Comparison of ENCODE assay signal across 8 cellular contexts in the genomic region with DNA sequence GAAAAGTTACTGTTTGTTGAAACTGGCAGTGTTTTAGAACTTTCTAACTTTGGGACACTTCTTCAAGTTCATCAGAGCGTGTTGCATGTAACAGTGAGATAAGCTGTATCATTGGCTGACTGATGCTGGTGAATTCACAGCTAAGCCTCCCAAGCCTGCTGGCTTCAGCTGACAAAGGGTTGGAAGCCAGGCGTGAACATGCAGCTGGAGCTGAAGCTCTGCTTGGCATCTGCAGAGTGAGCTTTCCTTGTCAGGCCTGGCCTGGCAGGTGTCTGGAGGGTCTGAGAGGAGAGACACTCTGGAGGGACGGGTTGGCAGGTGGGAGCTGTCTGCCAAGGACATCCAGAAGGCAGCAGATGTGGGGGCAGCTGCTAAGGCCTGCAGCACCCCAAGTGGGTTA. TPM values are rescaled to one million over a fixed set of nuclear protein-coding genes. Genes with fewer than 3 reads are reported as not detected.
DNase-seq lines count a peak whose midpoint lies in the region; ATAC-seq, FAIRE-seq and TF ChIP-seq lines count a peak whose summit lies in the region.

No MANE protein-coding gene starts in this region.

- no peaks in the 10 kb centered on the region for H3K9me3 ChIP-seq in keratinocyte (ENCODE audit: control insufficient read depth, low read depth, low read length)

- H3K4me3 Mint-ChIP-seq in type B pancreatic cell = peak overlapping the region; percentile 60

- H3K4me1 ChIP-seq in keratinocyte (ENCODE audit: control insufficient read depth, extremely low read depth, insufficient read depth, low read length) = peaks cover 53% of the 10 kb centered on the region

- H3K4me2 ChIP-seq in keratinocyte (ENCODE audit: control insufficient read depth, extremely low read depth, insufficient read depth, low read depth, low read length) = peak overlapping the region; percentile 96

- H3K9me1 ChIP-seq in keratinocyte (ENCODE audit: control insufficient read depth, extremely low read depth, insufficient read depth, low read length) = no peaks in the 10 kb centered on the region

- DNase-seq in AG09309 (ENCODE audit: low read depth) (no peak), keratinocyte (ENCODE audit: low read depth, low spot score) (no peak), type B pancreatic cell (ENCODE audit: extremely low spot score, unreplicated experiment) (no peak), GM03348 (ENCODE audit: low spot score) (no peak), inferior parietal cortex (ENCODE audit: extremely low spot score) (no peak)

- TF ChIP-seq CTCF in AG09309 (IDR thresholded peaks at IDR 0.05; ENCODE audit: control insufficient read depth, insufficient read depth, low read depth, low read length, missing control alignments) = no peak
- TF ChIP-seq CTCF in WI38 (IDR thresholded peaks at IDR 0.05; ENCODE audit: low read depth, low read length) = no peak
- no peak for TF ChIP-seq CTCF in keratinocyte (optimal IDR thresholded peaks at IDR 0.05 in 1 of 3, IDR thresholded peaks at IDR 0.05 in 1 of 3, conservative IDR thresholded peaks at IDR 0.05 in 1 of 3; ENCODE audit: extremely low read depth in 1 of 3, insufficient read depth in 2 of 3, low read length in 3 of 3)
- no peak for TF ChIP-seq CTCF in type B pancreatic cell (conservative IDR thresholded peaks at IDR 0.05)

- dilution Hi-C loops in keratinocyte (cut with MboI; ENCODE audit: extremely low pct_ligation_motif_present, low sequenced_read_pairs) = no loop called here

- peak overlapping the region; percentile 41 for H3K4me3 ChIP-seq in AG09309 (ENCODE audit: control insufficient read depth, low read depth, low read length)
- H3K4me3 ChIP-seq in WI38 (ENCODE audit: low read depth, low read length) = peak overlapping the region; percentile 75
- H3K4me3 ChIP-seq in keratinocyte (ENCODE audit: control insufficient read depth in 2 of 3, extremely low read depth in 1 of 3, insufficient read depth in 2 of 3, low read depth in 1 of 3, low read length in 3 of 3) = peak overlapping the region; percentile 41 to 69 (median 59)

- H4K20me1 ChIP-seq in keratinocyte (ENCODE audit: control insufficient read depth, extremely low read depth, insufficient read depth, low read length) = no peaks in the 10 kb centered on the region

- H3K27me3 Mint-ChIP-seq in type B pancreatic cell = peaks cover 10% of the 10 kb centered on the region

- no peaks in the 10 kb centered on the region for H3K9me3 Mint-ChIP-seq in type B pancreatic cell

- peaks cover 33% of the 10 kb centered on the region for H3K79me2 ChIP-seq in keratinocyte (ENCODE audit: control insufficient read depth, insufficient read depth, low read length)

- H3K27ac ChIP-seq in keratinocyte (ENCODE audit: control insufficient read depth, insufficient read depth, low read length) = peak overlapping the region; percentile 99

- no peaks in the 10 kb centered on the region for H3K27me3 ChIP-seq in keratinocyte (ENCODE audit: control insufficient read depth, extremely low read depth, insufficient read depth, low read length)

- no peaks in the 10 kb centered on the region for H3K36me3 Mint-ChIP-seq in type B pancreatic cell

- peaks cover 28% of the 10 kb centered on the region for H3K4me1 Mint-ChIP-seq in type B pancreatic cell (ENCODE audit: unreplicated experiment)

- H2AFZ ChIP-seq in keratinocyte (ENCODE audit: control insufficient read depth, low read length) = peak overlapping the region; percentile 59

- H3K36me3 ChIP-seq in keratinocyte (ENCODE audit: control insufficient read depth in 2 of 2, extremely low read depth in 1 of 2, insufficient read depth in 2 of 2, low read length in 2 of 2) = peaks cover 3 to 5% of the 10 kb centered on the region in 2 experiments

- ATAC-seq in HG03460 (IDR thresholded peaks at IDR 0.05; ENCODE audit: unreplicated experiment) (peak; percentile 0), GM21529 (IDR thresholded peaks at IDR 0.05; ENCODE audit: unreplicated experiment) (no peak)

- H3K27ac Mint-ChIP-seq in type B pancreatic cell = peak overlapping the region; percentile 79

- H3K9ac ChIP-seq in keratinocyte (ENCODE audit: control insufficient read depth, extremely low read depth, insufficient read depth, low read length) = peak overlapping the region; percentile 95

- no peak for FAIRE-seq in keratinocyte (lab: Jason Lieb, UNC)

RNA-seq across cellular contexts. Expression of a gene that starts 1.5 kb away (rescaled TPM):
- polyA plus RNA-seq in keratinocyte = 11.1 to 12.5 TPM (median 11.2 TPM) in 3 replicates
- 13.1 TPM for polyA plus RNA-seq in keratinocyte (2011; ENCODE audit: low read depth)
- polyA plus RNA-seq in keratinocyte (2011; cell fraction: cytosol; rRNA removed) = 8.2 and 10.3 TPM in 2 replicates
- polyA plus RNA-seq in keratinocyte (2011; cell fraction: nucleus; rRNA removed) = 21.1 and 23.1 TPM in 2 replicates
- polyA plus RNA-seq in keratinocyte (2012; ENCODE audit: low replicate concordance) = 8.3 and 15.0 TPM in 2 replicates
- polyA minus RNA-seq in keratinocyte = 15.9 to 20.6 TPM (median 16.8 TPM) in 3 replicates
- polyA minus RNA-seq in keratinocyte (2011; cell fraction: cytosol; rRNA and poly(A)+ RNA removed) = 16.9 TPM
- 23.8 and 25.1 TPM in 2 replicates for polyA minus RNA-seq in keratinocyte (2011; cell fraction: nucleus; rRNA and poly(A)+ RNA removed)
- total RNA-seq in type B pancreatic cell (ENCODE audit: low replicate concordance) = 7.0 and 9.0 TPM in 2 replicates
